Comparison of ENCODE assay signal across 10 cellular contexts in the genomic region with DNA sequence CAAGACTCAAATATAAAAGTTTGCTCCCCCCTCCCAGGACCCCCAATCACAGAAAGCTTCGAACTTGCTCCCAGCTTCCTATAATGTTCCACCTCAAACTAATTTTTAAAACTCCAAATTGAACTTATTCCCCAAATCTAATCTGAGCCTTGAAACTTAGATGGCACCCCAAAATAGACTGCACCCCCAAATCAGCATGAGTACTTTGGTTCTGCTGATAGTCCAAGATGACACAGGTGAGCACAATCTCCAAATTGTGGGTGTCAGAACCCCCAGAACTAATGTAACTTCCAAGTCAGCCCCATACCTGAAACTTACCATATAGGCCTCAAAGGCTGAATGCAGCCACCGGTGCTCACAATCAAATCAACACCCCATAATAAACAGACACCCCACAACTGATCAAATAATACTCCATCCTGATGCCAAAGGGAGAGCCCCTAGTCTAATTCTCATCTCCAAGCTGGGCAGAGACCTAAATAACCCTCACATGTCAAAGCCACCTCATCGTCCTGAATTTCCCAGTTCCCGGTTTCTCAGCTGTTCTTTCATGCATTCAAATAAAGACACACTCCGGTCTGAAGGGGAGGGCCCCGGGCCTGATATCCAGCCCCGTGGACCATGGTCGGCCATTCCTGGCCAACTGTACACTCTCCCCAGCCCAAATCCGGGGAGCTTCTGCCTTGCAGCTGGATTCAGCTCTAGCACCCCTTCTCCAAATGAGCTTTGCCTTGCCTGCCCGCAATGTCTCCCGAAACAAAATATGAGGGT. TPM values are rescaled to one million over a fixed set of nuclear protein-coding genes. Genes with fewer than 3 reads are reported as not detected.
DNase-seq lines count a peak whose midpoint lies in the region; ATAC-seq and TF ChIP-seq lines count a peak whose summit lies in the region.
"Had no signal": no experiment of that assay in that cellular context is flagged by ENCODE, and none has a peak within 500 bp of the region (broad histone marks: within the 10 kb centered on the region; RNA-seq: fewer than 3 reads in every experiment).

No MANE protein-coding gene starts in this region.

- no peak for TF ChIP-seq EP300 in upper lobe of left lung (IDR thresholded peaks at IDR 0.05)

- H3K4me1 Mint-ChIP-seq in activated T-cell treated with anti-CD3 and anti-CD28 coated beads, Interleukin-2, amount 50 U/mL, for 4 hours (ENCODE audit: low read depth), result peaks cover 42% of the 10 kb centered on the region

- H3K36me3 ChIP-seq in left ventricle myocardium inferior (no peaks in the 10 kb centered on the region), breast epithelium (no peaks in the 10 kb centered on the region), mucosa of rectum (ENCODE audit: control insufficient read depth in 2 of 2, insufficient read depth in 2 of 2, low read length in 2 of 2) (peaks cover 0 to 3% of the 10 kb centered on the region in 2 donors), upper lobe of left lung (peaks cover 0 to 28% (median 0%) of the 10 kb centered on the region in 4 donors)

- H3K27me3 Mint-ChIP-seq in activated T-cell treated with anti-CD3 and anti-CD28 coated beads, Interleukin-2, amount 50 U/mL, for 4 hours (ENCODE audit: low read depth), result no peaks in the 10 kb centered on the region

- no peaks in the 10 kb centered on the region for H3K9me3 ChIP-seq in left ventricle myocardium inferior (replicated peaks)
- H3K9me3 ChIP-seq in breast epithelium, result no peaks in the 10 kb centered on the region
- H3K9me3 ChIP-seq in mucosa of rectum (ENCODE audit: control insufficient read depth in 2 of 2, low read length in 2 of 2), result no peaks in the 10 kb centered on the region
- no peaks in the 10 kb centered on the region for H3K9me3 ChIP-seq in upper lobe of left lung

- H3K27me3 ChIP-seq in left ventricle myocardium inferior (ENCODE audit: low read depth) (peaks cover 20% of the 10 kb centered on the region), breast epithelium (no peaks in the 10 kb centered on the region), mucosa of rectum (ENCODE audit: control insufficient read depth in 2 of 2, insufficient read depth in 2 of 2, low read length in 2 of 2) (no peaks in the 10 kb centered on the region), upper lobe of left lung (peaks cover 0 to 5% (median 0%) of the 10 kb centered on the region in 4 donors)

- H3K9me3 Mint-ChIP-seq in activated T-cell treated with anti-CD3 and anti-CD28 coated beads, Interleukin-2, amount 50 U/mL, for 4 hours, result no peaks in the 10 kb centered on the region

- H3K27ac ChIP-seq in left ventricle myocardium inferior (replicated peaks), result peak overlapping the region; percentile 99
- peak overlapping the region; percentile 91 to 97 for H3K27ac ChIP-seq in breast epithelium
- peak overlapping the region in 1 of 2 donors; percentile 80 for H3K27ac ChIP-seq in mucosa of rectum (ENCODE audit: low read depth in 2 of 2, low read length in 2 of 2)
- peak overlapping the region; percentile 88 to 99 (median 95) for H3K27ac ChIP-seq in upper lobe of left lung
- H3K27ac ChIP-seq in substantia nigra (ENCODE audit: low read depth, low read length, poor library complexity, severe bottlenecking), result no peak overlapping the region

- peaks cover 7% of the 10 kb centered on the region for H3K36me3 Mint-ChIP-seq in activated T-cell treated with anti-CD3 and anti-CD28 coated beads, Interleukin-2, amount 50 U/mL, for 4 hours (ENCODE audit: insufficient read depth)

- peak overlapping the region; percentile 58 to 63 for H3K9ac ChIP-seq in mucosa of rectum (ENCODE audit: low read depth in 1 of 2, low read length in 2 of 2)

- ATAC-seq in Right ventricle myocardium inferior (no peak), upper lobe of left lung (ENCODE audit: low FRiP score in 2 of 2) (no peak)
- no peak for ATAC-seq in activated T-cell treated with anti-CD3 and anti-CD28 coated beads, Interleukin-2, amount 50 U/mL, for 4 hours

- H3K4me3 Mint-ChIP-seq in activated T-cell treated with anti-CD3 and anti-CD28 coated beads, Interleukin-2, amount 50 U/mL, for 4 hours, result no peak overlapping the region

- H3K4me3 ChIP-seq in left ventricle myocardium inferior, result peak overlapping the region; percentile 68
- H3K4me3 ChIP-seq in breast epithelium, result peak overlapping the region in 1 of 3 donors; percentile 63
- no peak overlapping the region for H3K4me3 ChIP-seq in mucosa of rectum (ENCODE audit: low read length in 2 of 2)
- peak overlapping the region in 3 of 4 donors; percentile 42 to 54 (median 51) for H3K4me3 ChIP-seq in upper lobe of left lung

- TF ChIP-seq POLR2A in breast epithelium (IDR thresholded peaks at IDR 0.05) (no peak), upper lobe of left lung (IDR thresholded peaks at IDR 0.05) (no peak)

- intact Hi-C loops in left ventricle myocardium inferior (cut with micrococcal nuclease) (no loop called here), Right ventricle myocardium inferior (cut with DNase I) (loop anchor here (5.0 kb wide), 1 partner anchor 109 kb away; no protein-coding TSS in a partner anchor), breast epithelium (cut with DNase I; ENCODE audit: low total_unique reads) (no loop called here)

- TF ChIP-seq CTCF in left ventricle myocardium inferior (IDR thresholded peaks at IDR 0.05; ENCODE audit: borderline replicate concordance) (no peak), breast epithelium (IDR thresholded peaks at IDR 0.05) (no peak), upper lobe of left lung (IDR thresholded peaks at IDR 0.05) (no peak)

- peaks cover 91% of the 10 kb centered on the region for H3K4me1 ChIP-seq in left ventricle myocardium inferior
- H3K4me1 ChIP-seq in breast epithelium, result peaks cover 10 to 11% of the 10 kb centered on the region in 2 donors
- peaks cover 19 to 27% of the 10 kb centered on the region in 2 donors for H3K4me1 ChIP-seq in mucosa of rectum (ENCODE audit: control insufficient read depth in 2 of 2, insufficient read depth in 2 of 2, low read length in 2 of 2)
- H3K4me1 ChIP-seq in upper lobe of left lung, result peaks cover 55 to 85% (median 70%) of the 10 kb centered on the region in 4 donors

- DNase-seq in left ventricle myocardium inferior, result no peak
- DNase-seq in Right ventricle myocardium inferior (ENCODE audit: missing footprints), result no peak
- no peak for DNase-seq in breast epithelium (ENCODE audit: low spot score in 2 of 2)
- no peak for DNase-seq in upper lobe of left lung
- no peak for DNase-seq in COLO829 (ENCODE audit: low spot score)
- DNase-seq in substantia nigra (lab: John Stamatoyannopoulos, UW), result no peak
- DNase-seq in activated T-cell treated with anti-CD3 and anti-CD28 coated beads, Interleukin-2, amount 50 U/mL, for 4 hours, result no peak
- DNase-seq: COR-L47 had no signal

- 59 to 70% methylated on average over 11 of the region's 11 CpGs for WGBS in upper lobe of left lung, 2 donors

RNA-seq across cellular contexts. Expression of gene BCL6B, which starts 1.8 kb away (rescaled TPM):
- total RNA-seq in left ventricle myocardium inferior, result 13.7 TPM
- 14.0 TPM for total RNA-seq in Right ventricle myocardium inferior
- 1 to 10 TPM; 1.4 to 5.9 (median 4.1) TPM for total RNA-seq in breast epithelium
- total RNA-seq in upper lobe of left lung, result 10 to 100 TPM in 3 of 6 donors, 1 to 10 TPM in 3; 2.1 to 83.1 (median 9.4) TPM
- under 1 TPM; 0.21 to 0.41 (median 0.25) TPM for total RNA-seq in activated T-cell treated with anti-CD3 and anti-CD28 coated beads, Interleukin-2, amount 50 U/mL, for 4 hours

RNA-seq across cellular contexts. Expression of gene RNASEK, which starts 8.7 kb away (rescaled TPM):
- total RNA-seq in left ventricle myocardium inferior (174 TPM), Right ventricle myocardium inferior (177 TPM), breast epithelium (100 to 1,000 TPM in 1 of 3 donors, 10 to 100 TPM in 2; 18.7 to 154 (median 93.4) TPM), upper lobe of left lung (100 to 1,000 TPM in 5 of 6 donors, 10 to 100 TPM in 1; 85.9 to 304 (median 175) TPM)
- total RNA-seq in activated T-cell treated with anti-CD3 and anti-CD28 coated beads, Interleukin-2, amount 50 U/mL, for 4 hours, result 100 to 1,000 TPM; 138 to 150 (median 139) TPM

RNA-seq across cellular contexts. Expression of gene SLC16A13, which starts 14.7 kb away (rescaled TPM):
- total RNA-seq in left ventricle myocardium inferior, result 1.4 TPM
- 1.8 TPM for total RNA-seq in Right ventricle myocardium inferior
- 1 to 10 TPM in 2 of 3 donors, under 1 TPM in 1; 0.32 to 3.5 (median 2.6) TPM for total RNA-seq in breast epithelium
- 10 to 100 TPM in 4 of 6 donors, 1 to 10 TPM in 2; 2.3 to 26.2 (median 10.7) TPM for total RNA-seq in upper lobe of left lung
- total RNA-seq in activated T-cell treated with anti-CD3 and anti-CD28 coated beads, Interleukin-2, amount 50 U/mL, for 4 hours, result 1 to 10 TPM; 5.7 to 7.0 (median 6.7) TPM

RNA-seq across cellular contexts. Expression of gene SLC16A11, which starts 22.8 kb away (rescaled TPM):
- total RNA-seq in left ventricle myocardium inferior (0.38 TPM), Right ventricle myocardium inferior (0.78 TPM), breast epithelium (1 to 10 TPM in 2 of 3 donors, not detected in 1; 1.5 to 3.6 TPM), upper lobe of left lung (10 to 100 TPM in 2 of 6 donors, 1 to 10 TPM in 4; 2.7 to 35.0 (median 6.1) TPM)
- total RNA-seq in activated T-cell treated with anti-CD3 and anti-CD28 coated beads, Interleukin-2, amount 50 U/mL, for 4 hours, result 1 to 10 TPM in 2 of 3 donors, under 1 TPM in 1; 0.63 to 1.3 (median 1.1) TPM
- total RNA-seq: temporal lobe had no signal

RNA-seq across cellular contexts. Expression of gene ALOX12, which starts 25.2 kb away (rescaled TPM):
- total RNA-seq in left ventricle myocardium inferior, result not detected
- 0.11 TPM for total RNA-seq in Right ventricle myocardium inferior
- not detected for total RNA-seq in breast epithelium
- 1 to 10 TPM in 2 of 6 donors, under 1 TPM in 4; 0.26 to 3.1 (median 0.46) TPM for total RNA-seq in upper lobe of left lung
- not detected for total RNA-seq in activated T-cell treated with anti-CD3 and anti-CD28 coated beads, Interleukin-2, amount 50 U/mL, for 4 hours

Comparison
In these comparisons a context has a peak if more than half of its experiments do, and no peak if none do; other contexts are left out.
1. H3K4me3 ChIP-seq: peak in left ventricle myocardium inferior (single experiment) and upper lobe of left lung (3 of 4); none in mucosa of rectum (0 of 2).